In genomic region chr1:197998110-197998509, GRCh38 we compare ENCODE assay signal across 1 cellular context.
A peak's percentile ranks its signal among the peaks of the same experiment; 100 is the strongest.
TF ChIP-seq lines count a peak whose summit lies in the region.

No MANE protein-coding gene starts in this region.

TF ChIP-seq in K562, 482 proteins besides CTCF, POLR2A, EP300 and RAD21:
- TF ChIP-seq CUX1 (CRISPR knock-in tag; IDR thresholded peaks at IDR 0.05), result no peak
- TF ChIP-seq SMC3 (conservative IDR thresholded peaks at IDR 0.05; ENCODE audit: insufficient read depth, low read depth, low read length), result 0 out of 2 replicates have a peak, but pooled peaks have one; percentile 14
- TF ChIP-seq LCOR (CRISPR knock-in tag; IDR thresholded peaks at IDR 0.05), result no peak
- no peak for TF ChIP-seq PHF20 (IDR thresholded peaks at IDR 0.05; ENCODE audit: partially characterized antibody)
- TF ChIP-seq U2AF2 (optimal IDR thresholded peaks at IDR 0.05; ENCODE audit: low read depth, low read length), result no peak
- TF ChIP-seq TFAP4 (CRISPR knock-in tag; IDR thresholded peaks at IDR 0.05; ENCODE audit: borderline replicate concordance), result no peak
- no peak for TF ChIP-seq ZBTB7A (IDR thresholded peaks at IDR 0.05; ENCODE audit: borderline replicate concordance, control insufficient read depth, low read depth, low read length)
TF ChIP-seq in K562: peak in this region for 1.
